1 cellular context compared by ENCODE assay signal in the genomic region with DNA sequence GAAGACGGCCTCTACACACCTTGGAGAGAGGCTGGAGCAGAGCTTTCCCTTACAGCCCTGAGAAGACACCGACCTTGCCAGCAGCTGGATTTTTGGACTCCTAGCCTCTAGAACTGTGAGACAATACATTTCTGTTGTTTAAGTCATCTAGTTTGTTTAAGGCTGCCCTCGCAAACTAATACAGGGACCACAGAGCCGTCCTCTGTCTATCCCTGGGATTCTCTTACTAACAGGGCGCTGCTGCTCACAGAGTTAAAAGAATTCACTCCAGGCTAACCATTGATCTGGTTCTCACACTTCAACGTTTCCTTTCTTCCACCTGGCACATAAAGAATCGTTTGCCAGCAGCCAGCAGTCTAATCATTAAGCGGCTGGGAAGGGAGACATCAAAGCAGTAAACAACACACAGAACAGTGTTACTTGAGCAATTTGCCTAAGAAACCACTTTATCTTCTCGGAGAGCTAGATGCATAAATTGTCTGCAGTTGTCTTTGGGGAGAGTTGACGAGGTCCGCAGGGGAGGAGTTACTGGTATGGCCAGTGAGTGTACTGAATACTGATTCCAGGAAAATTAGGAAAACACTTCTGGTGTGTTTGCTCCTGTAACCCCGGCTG.
TF ChIP-seq lines count a peak whose summit lies in the region.

No MANE protein-coding gene starts in this region.

TF ChIP-seq in H1, 55 proteins besides CTCF, POLR2A, EP300 and RAD21:
- TF ChIP-seq ASH2L (IDR thresholded peaks at IDR 0.05; ENCODE audit: low read length) = no peak
- TF ChIP-seq CBX5 (IDR thresholded peaks at IDR 0.05; ENCODE audit: low read depth, low read length) = no peak
- no peak for TF ChIP-seq SRF (IDR thresholded peaks at IDR 0.05; ENCODE audit: low read depth, low read length)
- no peak for TF ChIP-seq RNF2 (IDR thresholded peaks at IDR 0.05; ENCODE audit: borderline replicate concordance, low read depth, low read length, missing control alignments, poor library complexity, severe bottlenecking)
- no peak for TF ChIP-seq NANOG (IDR thresholded peaks at IDR 0.05; ENCODE audit: insufficient read depth, low read depth, low read length, poor library complexity, severe bottlenecking)
- no peak for TF ChIP-seq CHD2 (IDR thresholded peaks at IDR 0.05; ENCODE audit: low read length)
- TF ChIP-seq USF2 (IDR thresholded peaks at IDR 0.05; ENCODE audit: low read length) = no peak
- TF ChIP-seq RXRA (IDR thresholded peaks at IDR 0.05; ENCODE audit: insufficient read depth, low read depth, low read length) = no peak
- no peak for TF ChIP-seq TBP (IDR thresholded peaks at IDR 0.05; ENCODE audit: low read depth, low read length)
- TF ChIP-seq CREB1 (IDR thresholded peaks at IDR 0.05) = no peak
- TF ChIP-seq KDM1A (IDR thresholded peaks at IDR 0.05; ENCODE audit: borderline replicate concordance, low read length) = no peak
- TF ChIP-seq YY1 (IDR thresholded peaks at IDR 0.05; ENCODE audit: low read depth, low read length) = no peak
- no peak for TF ChIP-seq SIX5 (IDR thresholded peaks at IDR 0.05; ENCODE audit: low read depth, low read length)
- TF ChIP-seq RBBP5 (IDR thresholded peaks at IDR 0.05; ENCODE audit: borderline replicate concordance, low read depth, low read length) = no peak
- TF ChIP-seq POLR2AphosphoS5 (IDR thresholded peaks at IDR 0.05; ENCODE audit: low read depth, low read length) = no peak
- no peak for TF ChIP-seq CTBP2 (IDR thresholded peaks at IDR 0.05; ENCODE audit: borderline replicate concordance, insufficient read depth, insufficient read length, low read length)
- TF ChIP-seq SP4 (IDR thresholded peaks at IDR 0.05; ENCODE audit: low read length) = no peak
- TF ChIP-seq PHF8 (conservative IDR thresholded peaks at IDR 0.05; ENCODE audit: low read depth, low read length) = no peak
